ENCODE assay signal across 2 cellular contexts in genomic region chr1:111221276-111221632, GRCh38.
TF ChIP-seq lines count a peak whose summit lies in the region.

No MANE protein-coding gene starts in this region.

TF ChIP-seq in GM12891, 5 proteins besides CTCF, POLR2A, EP300 and RAD21 (continued from another document):
- no peak for TF ChIP-seq POLR2AphosphoS5 (IDR thresholded peaks at IDR 0.05; ENCODE audit: low read depth, low read length)
- no peak for TF ChIP-seq POU2F2 (IDR thresholded peaks at IDR 0.05; ENCODE audit: low read depth, low read length)
- TF ChIP-seq TAF1 (IDR thresholded peaks at IDR 0.05; ENCODE audit: low read depth, low read length): no peak

TF ChIP-seq in H1, 55 proteins besides CTCF, POLR2A, EP300 and RAD21 (continued from another document):
- TF ChIP-seq CBX8 (IDR thresholded peaks at IDR 0.05; ENCODE audit: borderline replicate concordance, low read depth, low read length) (no peak), SIX5 (IDR thresholded peaks at IDR 0.05; ENCODE audit: low read depth, low read length) (no peak), MAFK (IDR thresholded peaks at IDR 0.05; ENCODE audit: low read depth, low read length) (no peak), SAP30 (IDR thresholded peaks at IDR 0.05; ENCODE audit: insufficient read depth, insufficient replicate concordance, low read length) (no peak), TAF7 (optimal IDR thresholded peaks at IDR 0.05; ENCODE audit: borderline replicate concordance, low read depth, low read length) (no peak), HDAC2 (IDR thresholded peaks at IDR 0.05; ENCODE audit: borderline replicate concordance in 1 of 2, low read depth in 2 of 2, low read length in 2 of 2) (no peak), KDM1A (IDR thresholded peaks at IDR 0.05; ENCODE audit: borderline replicate concordance, low read length) (no peak), MAX (IDR thresholded peaks at IDR 0.05) (no peak), EZH2 (IDR thresholded peaks at IDR 0.05; ENCODE audit: low read depth, low read length, severe bottlenecking) (no peak), CBX5 (IDR thresholded peaks at IDR 0.05; ENCODE audit: low read depth, low read length) (no peak), RBBP5 (IDR thresholded peaks at IDR 0.05; ENCODE audit: borderline replicate concordance, low read depth, low read length) (no peak)
